Comparison of ENCODE assay signal across 1 cellular context in the genomic region with DNA sequence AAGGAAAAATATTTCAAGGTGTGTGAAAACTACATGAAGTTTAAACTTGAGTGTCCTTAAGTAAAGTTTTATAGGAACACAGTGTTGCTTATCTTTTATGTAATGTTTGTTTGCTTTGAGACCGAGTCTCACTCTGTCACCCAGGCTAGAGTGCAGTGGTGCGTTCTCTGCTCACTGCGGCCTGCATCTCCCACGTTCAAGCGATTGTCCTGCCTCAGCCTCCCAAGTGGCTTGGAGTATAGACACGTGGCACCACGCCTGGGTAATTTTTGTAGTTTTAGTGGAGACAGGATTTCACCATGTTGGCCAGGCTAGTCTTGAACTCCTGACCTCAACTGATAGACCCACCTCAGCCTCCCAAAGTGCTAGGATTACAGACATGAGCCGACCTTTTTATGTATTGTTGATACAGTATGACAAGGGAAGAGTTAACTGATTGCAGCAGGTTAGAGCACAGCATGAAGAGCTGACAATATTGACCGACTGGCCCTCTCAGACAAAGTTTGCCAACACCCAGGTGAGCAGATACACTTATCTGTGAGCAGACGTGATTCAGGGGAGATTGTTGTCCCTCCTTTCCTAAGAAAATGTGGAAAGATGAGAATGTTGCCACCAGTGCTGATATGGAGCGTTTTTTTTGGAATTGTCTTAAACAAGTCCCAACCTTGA.
TF ChIP-seq lines count a peak whose summit lies in the region.

No MANE protein-coding gene starts in this region.

TF ChIP-seq in HepG2, 621 proteins besides CTCF, POLR2A, EP300 and RAD21 (continued from another document and continues in another):
- TF ChIP-seq, protein P1, sequence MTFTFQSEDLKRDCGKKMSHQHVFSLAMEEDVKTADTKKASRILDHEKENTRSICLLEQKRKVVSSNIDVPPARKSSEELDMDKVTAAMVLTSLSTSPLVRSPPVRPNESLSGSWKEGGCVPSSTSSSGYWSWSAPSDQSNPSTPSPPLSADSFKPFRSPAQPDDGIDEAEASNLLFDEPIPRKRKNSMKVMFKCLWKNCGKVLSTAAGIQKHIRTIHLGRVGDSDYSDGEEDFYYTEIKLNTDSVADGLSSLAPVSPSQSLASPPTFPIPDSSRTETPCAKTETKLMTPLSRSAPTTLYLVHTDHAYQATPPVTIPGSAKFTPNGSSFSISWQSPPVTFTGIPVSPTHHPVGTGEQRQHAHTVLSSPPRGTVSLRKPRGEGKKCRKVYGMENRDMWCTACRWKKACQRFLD (CRISPR knock-in tag; IDR thresholded peaks at IDR 0.05; ENCODE audit: borderline replicate concordance) = no peak
- TF ChIP-seq, protein P2, sequence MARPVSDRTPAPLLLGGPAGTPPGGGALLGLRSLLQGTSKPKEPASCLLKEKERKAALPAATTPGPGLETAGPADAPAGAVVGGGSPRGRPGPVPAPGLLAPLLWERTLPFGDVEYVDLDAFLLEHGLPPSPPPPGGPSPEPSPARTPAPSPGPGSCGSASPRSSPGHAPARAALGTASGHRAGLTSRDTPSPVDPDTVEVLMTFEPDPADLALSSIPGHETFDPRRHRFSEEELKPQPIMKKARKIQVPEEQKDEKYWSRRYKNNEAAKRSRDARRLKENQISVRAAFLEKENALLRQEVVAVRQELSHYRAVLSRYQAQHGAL (CRISPR knock-in tag; IDR thresholded peaks at IDR 0.05; ENCODE audit: not compliant biosample characterization) = no peak
- TF ChIP-seq ZNF484 (CRISPR knock-in tag; IDR thresholded peaks at IDR 0.05; ENCODE audit: borderline replicate concordance, low read depth) (no peak), MTA1 (CRISPR knock-in tag; IDR thresholded peaks at IDR 0.05; ENCODE audit: borderline replicate concordance) (no peak), YEATS2 (CRISPR knock-in tag; IDR thresholded peaks at IDR 0.05; ENCODE audit: borderline replicate concordance) (no peak), ZNF432 (CRISPR knock-in tag; IDR thresholded peaks at IDR 0.05; ENCODE audit: borderline replicate concordance) (no peak), HOXA3 (CRISPR knock-in tag; IDR thresholded peaks at IDR 0.05) (0 out of 2 replicates have a peak, but pooled peaks have one; percentile 22), FOXA3 (CRISPR knock-in tag; IDR thresholded peaks at IDR 0.05) (no peak), NAIF1 (CRISPR knock-in tag; IDR thresholded peaks at IDR 0.05; ENCODE audit: borderline replicate concordance) (no peak), ZFYVE20 (CRISPR knock-in tag; IDR thresholded peaks at IDR 0.05; ENCODE audit: borderline replicate concordance, low read depth) (no peak), MED8 (CRISPR knock-in tag; IDR thresholded peaks at IDR 0.05; ENCODE audit: insufficient replicate concordance) (no peak), ZFP90 (CRISPR knock-in tag; IDR thresholded peaks at IDR 0.05; ENCODE audit: borderline replicate concordance) (no peak), ZNF501 (CRISPR knock-in tag; IDR thresholded peaks at IDR 0.05) (peak; percentile 24; the same call in 1 of the 2 replicates), ZNF235 (CRISPR knock-in tag; IDR thresholded peaks at IDR 0.05; ENCODE audit: borderline replicate concordance) (no peak), NFIC (IDR thresholded peaks at IDR 0.05; ENCODE audit: low read length) (no peak), BCL6 (CRISPR knock-in tag; IDR thresholded peaks at IDR 0.05) (no peak), RARA (CRISPR knock-in tag; IDR thresholded peaks at IDR 0.05) (peak; percentile 16; the same call in 1 of the 2 replicates), ZSCAN21 (CRISPR knock-in tag; IDR thresholded peaks at IDR 0.05; ENCODE audit: borderline replicate concordance) (no peak), SAP130 (CRISPR knock-in tag; IDR thresholded peaks at IDR 0.05; ENCODE audit: low read depth) (no peak), ETV6 (CRISPR knock-in tag; conservative IDR thresholded peaks at IDR 0.05) (no peak), MAFK (conservative IDR thresholded peaks at IDR 0.05 in 1 of 2, IDR thresholded peaks at IDR 0.05 in 1 of 2; ENCODE audit: low read length in 2 of 2) (no peak), SP1 (IDR thresholded peaks at IDR 0.05) (no peak), SP1 (CRISPR knock-in tag; IDR thresholded peaks at IDR 0.05) (no peak)
- TF ChIP-seq, protein P3, sequence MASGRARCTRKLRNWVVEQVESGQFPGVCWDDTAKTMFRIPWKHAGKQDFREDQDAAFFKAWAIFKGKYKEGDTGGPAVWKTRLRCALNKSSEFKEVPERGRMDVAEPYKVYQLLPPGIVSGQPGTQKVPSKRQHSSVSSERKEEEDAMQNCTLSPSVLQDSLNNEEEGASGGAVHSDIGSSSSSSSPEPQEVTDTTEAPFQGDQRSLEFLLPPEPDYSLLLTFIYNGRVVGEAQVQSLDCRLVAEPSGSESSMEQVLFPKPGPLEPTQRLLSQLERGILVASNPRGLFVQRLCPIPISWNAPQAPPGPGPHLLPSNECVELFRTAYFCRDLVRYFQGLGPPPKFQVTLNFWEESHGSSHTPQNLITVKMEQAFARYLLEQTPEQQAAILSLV (CRISPR knock-in tag; IDR thresholded peaks at IDR 0.05; ENCODE audit: borderline replicate concordance) = 0 out of 2 replicates have a peak, but pooled peaks have one; percentile 39
- TF ChIP-seq, protein P4, sequence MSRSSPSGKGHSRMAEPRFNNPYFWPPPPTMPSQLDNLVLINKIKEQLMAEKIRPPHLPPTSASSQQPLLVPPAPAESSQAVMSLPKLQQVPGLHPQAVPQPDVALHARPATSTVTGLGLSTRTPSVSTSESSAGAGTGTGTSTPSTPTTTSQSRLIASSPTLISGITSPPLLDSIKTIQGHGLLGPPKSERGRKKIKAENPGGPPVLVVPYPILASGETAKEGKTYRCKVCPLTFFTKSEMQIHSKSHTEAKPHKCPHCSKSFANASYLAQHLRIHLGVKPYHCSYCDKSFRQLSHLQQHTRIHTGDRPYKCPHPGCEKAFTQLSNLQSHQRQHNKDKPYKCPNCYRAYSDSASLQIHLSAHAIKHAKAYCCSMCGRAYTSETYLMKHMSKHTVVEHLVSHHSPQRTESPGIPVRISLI (CRISPR knock-in tag; IDR thresholded peaks at IDR 0.05; ENCODE audit: borderline replicate concordance) = no peak
- TF ChIP-seq, protein P5, sequence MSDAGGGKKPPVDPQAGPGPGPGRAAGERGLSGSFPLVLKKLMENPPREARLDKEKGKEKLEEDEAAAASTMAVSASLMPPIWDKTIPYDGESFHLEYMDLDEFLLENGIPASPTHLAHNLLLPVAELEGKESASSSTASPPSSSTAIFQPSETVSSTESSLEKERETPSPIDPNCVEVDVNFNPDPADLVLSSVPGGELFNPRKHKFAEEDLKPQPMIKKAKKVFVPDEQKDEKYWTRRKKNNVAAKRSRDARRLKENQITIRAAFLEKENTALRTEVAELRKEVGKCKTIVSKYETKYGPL (CRISPR knock-in tag; IDR thresholded peaks at IDR 0.05) = no peak
- TF ChIP-seq, protein P6, sequence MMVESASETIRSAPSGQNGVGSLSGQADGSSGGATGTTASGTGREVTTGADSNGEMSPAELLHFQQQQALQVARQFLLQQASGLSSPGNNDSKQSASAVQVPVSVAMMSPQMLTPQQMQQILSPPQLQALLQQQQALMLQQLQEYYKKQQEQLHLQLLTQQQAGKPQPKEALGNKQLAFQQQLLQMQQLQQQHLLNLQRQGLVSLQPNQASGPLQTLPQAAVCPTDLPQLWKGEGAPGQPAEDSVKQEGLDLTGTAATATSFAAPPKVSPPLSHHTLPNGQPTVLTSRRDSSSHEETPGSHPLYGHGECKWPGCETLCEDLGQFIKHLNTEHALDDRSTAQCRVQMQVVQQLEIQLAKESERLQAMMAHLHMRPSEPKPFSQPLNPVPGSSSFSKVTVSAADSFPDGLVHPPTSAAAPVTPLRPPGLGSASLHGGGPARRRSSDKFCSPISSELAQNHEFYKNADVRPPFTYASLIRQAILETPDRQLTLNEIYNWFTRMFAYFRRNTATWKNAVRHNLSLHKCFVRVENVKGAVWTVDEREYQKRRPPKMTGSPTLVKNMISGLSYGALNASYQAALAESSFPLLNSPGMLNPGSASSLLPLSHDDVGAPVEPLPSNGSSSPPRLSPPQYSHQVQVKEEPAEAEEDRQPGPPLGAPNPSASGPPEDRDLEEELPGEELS (CRISPR knock-in tag; IDR thresholded peaks at IDR 0.05) = 0 out of 2 replicates have a peak, but pooled peaks have one; percentile 14
- TF ChIP-seq, protein P7, sequence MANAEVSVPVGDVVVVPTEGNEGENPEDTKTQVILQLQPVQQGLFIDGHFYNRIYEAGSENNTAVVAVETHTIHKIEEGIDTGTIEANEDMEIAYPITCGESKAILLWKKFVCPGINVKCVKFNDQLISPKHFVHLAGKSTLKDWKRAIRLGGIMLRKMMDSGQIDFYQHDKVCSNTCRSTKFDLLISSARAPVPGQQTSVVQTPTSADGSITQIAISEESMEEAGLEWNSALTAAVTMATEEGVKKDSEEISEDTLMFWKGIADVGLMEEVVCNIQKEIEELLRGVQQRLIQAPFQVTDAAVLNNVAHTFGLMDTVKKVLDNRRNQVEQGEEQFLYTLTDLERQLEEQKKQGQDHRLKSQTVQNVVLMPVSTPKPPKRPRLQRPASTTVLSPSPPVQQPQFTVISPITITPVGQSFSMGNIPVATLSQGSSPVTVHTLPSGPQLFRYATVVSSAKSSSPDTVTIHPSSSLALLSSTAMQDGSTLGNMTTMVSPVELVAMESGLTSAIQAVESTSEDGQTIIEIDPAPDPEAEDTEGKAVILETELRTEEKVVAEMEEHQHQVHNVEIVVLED (CRISPR knock-in tag; IDR thresholded peaks at IDR 0.05; ENCODE audit: borderline replicate concordance) = no peak
- TF ChIP-seq, protein P8, sequence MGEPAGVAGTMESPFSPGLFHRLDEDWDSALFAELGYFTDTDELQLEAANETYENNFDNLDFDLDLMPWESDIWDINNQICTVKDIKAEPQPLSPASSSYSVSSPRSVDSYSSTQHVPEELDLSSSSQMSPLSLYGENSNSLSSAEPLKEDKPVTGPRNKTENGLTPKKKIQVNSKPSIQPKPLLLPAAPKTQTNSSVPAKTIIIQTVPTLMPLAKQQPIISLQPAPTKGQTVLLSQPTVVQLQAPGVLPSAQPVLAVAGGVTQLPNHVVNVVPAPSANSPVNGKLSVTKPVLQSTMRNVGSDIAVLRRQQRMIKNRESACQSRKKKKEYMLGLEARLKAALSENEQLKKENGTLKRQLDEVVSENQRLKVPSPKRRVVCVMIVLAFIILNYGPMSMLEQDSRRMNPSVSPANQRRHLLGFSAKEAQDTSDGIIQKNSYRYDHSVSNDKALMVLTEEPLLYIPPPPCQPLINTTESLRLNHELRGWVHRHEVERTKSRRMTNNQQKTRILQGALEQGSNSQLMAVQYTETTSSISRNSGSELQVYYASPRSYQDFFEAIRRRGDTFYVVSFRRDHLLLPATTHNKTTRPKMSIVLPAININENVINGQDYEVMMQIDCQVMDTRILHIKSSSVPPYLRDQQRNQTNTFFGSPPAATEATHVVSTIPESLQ (CRISPR knock-in tag; conservative IDR thresholded peaks at IDR 0.05) = no peak
- TF ChIP-seq, protein P9, sequence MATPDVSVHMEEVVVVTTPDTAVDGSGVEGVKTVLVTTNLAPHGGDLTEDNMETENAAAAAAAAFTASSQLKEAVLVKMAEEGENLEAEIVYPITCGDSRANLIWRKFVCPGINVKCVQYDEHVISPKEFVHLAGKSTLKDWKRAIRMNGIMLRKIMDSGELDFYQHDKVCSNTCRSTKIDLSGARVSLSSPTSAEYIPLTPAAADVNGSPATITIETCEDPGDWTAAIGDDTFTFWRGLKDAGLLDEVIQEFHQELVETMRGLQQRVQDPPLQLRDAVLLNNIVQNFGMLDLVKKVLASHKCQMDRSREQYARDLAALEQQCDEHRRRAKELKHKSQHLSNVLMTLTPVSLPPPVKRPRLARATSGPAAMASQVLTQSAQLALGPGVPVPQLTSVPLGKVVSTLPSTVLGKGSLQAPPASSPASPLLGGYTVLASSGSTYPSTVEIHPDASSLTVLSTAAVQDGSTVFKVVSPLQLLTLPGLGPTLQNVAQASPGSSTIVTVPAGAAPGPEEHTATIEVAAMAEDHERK (CRISPR knock-in tag; IDR thresholded peaks at IDR 0.05; ENCODE audit: low read depth) = no peak
- TF ChIP-seq, protein P10, sequence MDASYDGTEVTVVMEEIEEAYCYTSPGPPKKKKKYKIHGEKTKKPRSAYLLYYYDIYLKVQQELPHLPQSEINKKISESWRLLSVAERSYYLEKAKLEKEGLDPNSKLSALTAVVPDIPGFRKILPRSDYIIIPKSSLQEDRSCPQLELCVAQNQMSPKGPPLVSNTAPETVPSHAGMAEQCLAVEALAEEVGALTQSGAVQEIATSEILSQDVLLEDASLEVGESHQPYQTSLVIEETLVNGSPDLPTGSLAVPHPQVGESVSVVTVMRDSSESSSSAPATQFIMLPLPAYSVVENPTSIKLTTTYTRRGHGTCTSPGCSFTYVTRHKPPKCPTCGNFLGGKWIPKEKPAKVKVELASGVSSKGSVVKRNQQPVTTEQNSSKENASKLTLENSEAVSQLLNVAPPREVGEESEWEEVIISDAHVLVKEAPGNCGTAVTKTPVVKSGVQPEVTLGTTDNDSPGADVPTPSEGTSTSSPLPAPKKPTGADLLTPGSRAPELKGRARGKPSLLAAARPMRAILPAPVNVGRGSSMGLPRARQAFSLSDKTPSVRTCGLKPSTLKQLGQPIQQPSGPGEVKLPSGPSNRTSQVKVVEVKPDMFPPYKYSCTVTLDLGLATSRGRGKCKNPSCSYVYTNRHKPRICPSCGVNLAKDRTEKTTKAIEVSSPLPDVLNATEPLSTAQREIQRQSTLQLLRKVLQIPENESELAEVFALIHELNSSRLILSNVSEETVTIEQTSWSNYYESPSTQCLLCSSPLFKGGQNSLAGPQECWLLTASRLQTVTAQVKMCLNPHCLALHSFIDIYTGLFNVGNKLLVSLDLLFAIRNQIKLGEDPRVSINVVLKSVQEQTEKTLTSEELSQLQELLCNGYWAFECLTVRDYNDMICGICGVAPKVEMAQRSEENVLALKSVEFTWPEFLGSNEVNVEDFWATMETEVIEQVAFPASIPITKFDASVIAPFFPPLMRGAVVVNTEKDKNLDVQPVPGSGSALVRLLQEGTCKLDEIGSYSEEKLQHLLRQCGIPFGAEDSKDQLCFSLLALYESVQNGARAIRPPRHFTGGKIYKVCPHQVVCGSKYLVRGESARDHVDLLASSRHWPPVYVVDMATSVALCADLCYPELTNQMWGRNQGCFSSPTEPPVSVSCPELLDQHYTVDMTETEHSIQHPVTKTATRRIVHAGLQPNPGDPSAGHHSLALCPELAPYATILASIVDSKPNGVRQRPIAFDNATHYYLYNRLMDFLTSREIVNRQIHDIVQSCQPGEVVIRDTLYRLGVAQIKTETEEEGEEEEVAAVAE (CRISPR knock-in tag; IDR thresholded peaks at IDR 0.05; ENCODE audit: borderline replicate concordance) = no peak
- TF ChIP-seq, protein P11, sequence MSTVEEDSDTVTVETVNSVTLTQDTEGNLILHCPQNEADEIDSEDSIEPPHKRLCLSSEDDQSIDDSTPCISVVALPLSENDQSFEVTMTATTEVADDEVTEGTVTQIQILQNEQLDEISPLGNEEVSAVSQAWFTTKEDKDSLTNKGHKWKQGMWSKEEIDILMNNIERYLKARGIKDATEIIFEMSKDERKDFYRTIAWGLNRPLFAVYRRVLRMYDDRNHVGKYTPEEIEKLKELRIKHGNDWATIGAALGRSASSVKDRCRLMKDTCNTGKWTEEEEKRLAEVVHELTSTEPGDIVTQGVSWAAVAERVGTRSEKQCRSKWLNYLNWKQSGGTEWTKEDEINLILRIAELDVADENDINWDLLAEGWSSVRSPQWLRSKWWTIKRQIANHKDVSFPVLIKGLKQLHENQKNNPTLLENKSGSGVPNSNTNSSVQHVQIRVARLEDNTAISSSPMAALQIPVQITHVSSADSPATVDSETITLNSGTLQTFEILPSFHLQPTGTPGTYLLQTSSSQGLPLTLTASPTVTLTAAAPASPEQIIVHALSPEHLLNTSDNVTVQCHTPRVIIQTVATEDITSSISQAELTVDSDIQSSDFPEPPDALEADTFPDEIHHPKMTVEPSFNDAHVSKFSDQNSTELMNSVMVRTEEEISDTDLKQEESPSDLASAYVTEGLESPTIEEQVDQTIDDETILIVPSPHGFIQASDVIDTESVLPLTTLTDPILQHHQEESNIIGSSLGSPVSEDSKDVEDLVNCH (CRISPR knock-in tag; IDR thresholded peaks at IDR 0.05) = no peak
